ENCODE assay signal across 8 cellular contexts in the genomic region with DNA sequence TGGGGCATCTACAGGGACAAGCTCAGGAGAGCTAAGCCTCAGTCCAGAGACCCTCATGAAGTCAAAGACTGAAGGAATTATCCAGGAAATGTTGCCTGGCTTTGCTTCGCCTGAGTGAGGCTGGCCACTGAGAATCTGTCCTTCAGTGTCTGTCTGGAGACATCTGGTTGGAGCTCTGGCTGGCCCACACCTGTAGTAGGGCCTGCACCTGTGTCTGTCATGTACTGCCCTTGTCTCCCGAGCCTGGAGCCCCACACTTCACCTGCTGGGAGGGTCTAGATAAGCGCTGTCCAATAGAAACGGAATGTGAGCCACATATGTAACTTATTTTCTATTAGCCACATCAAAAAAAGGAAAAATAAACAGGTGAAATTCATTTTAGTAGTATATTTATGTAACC. TPM values are rescaled to one million over a fixed set of nuclear protein-coding genes. Genes with fewer than 3 reads are reported as not detected.
DNase-seq lines count a peak whose midpoint lies in the region; ATAC-seq and TF ChIP-seq lines count a peak whose summit lies in the region.

No MANE protein-coding gene starts in this region.

- peaks cover 94% of the 10 kb centered on the region for H3K4me1 Mint-ChIP-seq in activated T-cell treated with anti-CD3 and anti-CD28 coated beads, Interleukin-2, amount 50 U/mL, for 24 hours (ENCODE audit: low read depth)
- H3K4me1 Mint-ChIP-seq in activated T-cell treated with anti-CD3 and anti-CD28 coated beads, Interleukin-2, amount 50 U/mL, for 4 hours (ENCODE audit: low read depth) = peaks cover 89% of the 10 kb centered on the region

- TF ChIP-seq POLR2A in adrenal gland (IDR thresholded peaks at IDR 0.05) (no peak), thyroid gland (IDR thresholded peaks at IDR 0.05) (no peak)

- no peaks in the 10 kb centered on the region for H3K9me3 ChIP-seq in adrenal gland (replicated peaks in 1 of 3)
- no peaks in the 10 kb centered on the region for H3K9me3 ChIP-seq in muscle layer of colon (ENCODE audit: low read length)
- H3K9me3 ChIP-seq in thyroid gland = no peaks in the 10 kb centered on the region

- H3K9me3 Mint-ChIP-seq in activated T-cell treated with anti-CD3 and anti-CD28 coated beads, Interleukin-2, amount 50 U/mL, for 24 hours = no peaks in the 10 kb centered on the region
- H3K9me3 Mint-ChIP-seq in activated T-cell treated with anti-CD3 and anti-CD28 coated beads, Interleukin-2, amount 50 U/mL, for 4 hours = no peaks in the 10 kb centered on the region

- no peaks in the 10 kb centered on the region for H3K36me3 Mint-ChIP-seq in activated T-cell treated with anti-CD3 and anti-CD28 coated beads, Interleukin-2, amount 50 U/mL, for 24 hours (ENCODE audit: low read depth)
- H3K36me3 Mint-ChIP-seq in activated T-cell treated with anti-CD3 and anti-CD28 coated beads, Interleukin-2, amount 50 U/mL, for 4 hours (ENCODE audit: insufficient read depth) = no peaks in the 10 kb centered on the region

- H3K36me3 ChIP-seq in adrenal gland (replicated peaks in 1 of 2) (no peaks in the 10 kb centered on the region), muscle layer of colon (ENCODE audit: insufficient read depth, low read length) (no peaks in the 10 kb centered on the region), thyroid gland (no peaks in the 10 kb centered on the region)

- H3K4me3 Mint-ChIP-seq in activated T-cell treated with anti-CD3 and anti-CD28 coated beads, Interleukin-2, amount 50 U/mL, for 24 hours = no peak overlapping the region
- no peak overlapping the region for H3K4me3 Mint-ChIP-seq in activated T-cell treated with anti-CD3 and anti-CD28 coated beads, Interleukin-2, amount 50 U/mL, for 4 hours

- intact Hi-C loops in adrenal gland (cut with DNase I) (no loop called here), thyroid gland (cut with DNase I) (no loop called here), sciatic nerve (cut with DNase I) (no loop called here)

- DNase-seq in activated T-cell treated with anti-CD3 and anti-CD28 coated beads, Interleukin-2, amount 50 U/mL, for 24 hours = no peak
- no peak for DNase-seq in activated T-cell treated with anti-CD3 and anti-CD28 coated beads, Interleukin-2, amount 50 U/mL, for 4 hours
- DNase-seq in adrenal gland (peak in 1 of 7 donors; percentile 15), thyroid gland (no peak), 8988T (no peak), GM10266 (ENCODE audit: extremely low spot score) (no peak), sciatic nerve (ENCODE audit: low spot score) (no peak)

- H3K27me3 Mint-ChIP-seq in activated T-cell treated with anti-CD3 and anti-CD28 coated beads, Interleukin-2, amount 50 U/mL, for 24 hours = no peaks in the 10 kb centered on the region
- no peaks in the 10 kb centered on the region for H3K27me3 Mint-ChIP-seq in activated T-cell treated with anti-CD3 and anti-CD28 coated beads, Interleukin-2, amount 50 U/mL, for 4 hours (ENCODE audit: low read depth)

- peaks cover 20 to 43% of the 10 kb centered on the region in 2 donors for H3K4me1 ChIP-seq in adrenal gland (replicated peaks in 1 of 2)
- H3K4me1 ChIP-seq in muscle layer of colon (ENCODE audit: insufficient read depth, low read length) = peaks cover 36% of the 10 kb centered on the region
- H3K4me1 ChIP-seq in thyroid gland = peaks cover 41 to 54% of the 10 kb centered on the region in 2 donors

- H3K27ac Mint-ChIP-seq in activated T-cell treated with anti-CD3 and anti-CD28 coated beads, Interleukin-2, amount 50 U/mL, for 24 hours = peak overlapping the region; percentile 82

- H3K4me3 ChIP-seq in adrenal gland = no peak overlapping the region
- H3K4me3 ChIP-seq in muscle layer of colon (ENCODE audit: low read depth in 1 of 2, low read length in 2 of 2) = peak overlapping the region in 1 of 2 donors; percentile 38
- H3K4me3 ChIP-seq in thyroid gland (replicated peaks in 1 of 3) = no peak overlapping the region

- TF ChIP-seq CTCF in adrenal gland (IDR thresholded peaks at IDR 0.05) = no peak
- no peak for TF ChIP-seq CTCF in thyroid gland (IDR thresholded peaks at IDR 0.05)
- TF ChIP-seq CTCF in GM10266 (IDR thresholded peaks at IDR 0.05; ENCODE audit: control insufficient read depth, insufficient read depth, low read depth, missing control alignments) = no peak

- H3K9ac ChIP-seq in muscle layer of colon (ENCODE audit: low read length) = peak overlapping the region; percentile 41

- 54 to 91% (median 66%) methylated on average over 4 of the region's 4 CpGs for WGBS in adrenal gland, 4 donors
- WGBS in thyroid gland, 2 donors = 52 to 74% methylated on average over 4 of the region's 4 CpGs

- H3K27ac ChIP-seq in adrenal gland = peak overlapping the region in 4 of 5 donors; percentile 81 to 94 (median 82)
- H3K27ac ChIP-seq in muscle layer of colon (ENCODE audit: low read depth, low read length) = peak overlapping the region; percentile 75
- peak overlapping the region; percentile 66 to 94 (median 94) for H3K27ac ChIP-seq in thyroid gland

- H3K27me3 ChIP-seq in adrenal gland = no peaks in the 10 kb centered on the region
- no peaks in the 10 kb centered on the region for H3K27me3 ChIP-seq in muscle layer of colon (ENCODE audit: control insufficient read depth in 1 of 2, insufficient read depth in 2 of 2, low read length in 2 of 2)
- no peaks in the 10 kb centered on the region for H3K27me3 ChIP-seq in thyroid gland

- no peak for ATAC-seq in activated T-cell treated with anti-CD3 and anti-CD28 coated beads, Interleukin-2, amount 50 U/mL, for 4 hours
- no peak for ATAC-seq in sciatic nerve

RNA-seq across cellular contexts. Expression of gene HDAC7, which starts 9.9 kb away (rescaled TPM):
- total RNA-seq in activated T-cell treated with anti-CD3 and anti-CD28 coated beads, Interleukin-2, amount 50 U/mL, for 4 hours = 100 to 1,000 TPM; 168 to 199 (median 199) TPM
- total RNA-seq in adrenal gland (100 to 1,000 TPM in 5 of 8 donors, 10 to 100 TPM in 3; 66.6 to 178 (median 147) TPM), thyroid gland (10 to 100 TPM; 44.5 to 61.9 (median 52.6) TPM), sciatic nerve (152 TPM)
- 100 to 1,000 TPM; 110 to 184 (median 164) TPM for polyA plus RNA-seq in adrenal gland

RNA-seq across cellular contexts. Expression of gene SLC48A1, which starts 56.5 kb away (rescaled TPM):
- total RNA-seq in activated T-cell treated with anti-CD3 and anti-CD28 coated beads, Interleukin-2, amount 50 U/mL, for 4 hours = 1 to 10 TPM; 4.0 to 5.2 (median 5.0) TPM
- total RNA-seq in adrenal gland = 10 to 100 TPM; 52.5 to 91.9 (median 73.6) TPM
- polyA plus RNA-seq in adrenal gland = 10 to 100 TPM; 36.3 to 51.0 (median 44.8) TPM
- 100 to 1,000 TPM in 3 of 4 donors, 10 to 100 TPM in 1; 59.3 to 276 (median 187) TPM for total RNA-seq in thyroid gland
- total RNA-seq in sciatic nerve = 47.9 TPM
